Comparison of ENCODE assay signal across 9 cellular contexts in the genomic region with DNA sequence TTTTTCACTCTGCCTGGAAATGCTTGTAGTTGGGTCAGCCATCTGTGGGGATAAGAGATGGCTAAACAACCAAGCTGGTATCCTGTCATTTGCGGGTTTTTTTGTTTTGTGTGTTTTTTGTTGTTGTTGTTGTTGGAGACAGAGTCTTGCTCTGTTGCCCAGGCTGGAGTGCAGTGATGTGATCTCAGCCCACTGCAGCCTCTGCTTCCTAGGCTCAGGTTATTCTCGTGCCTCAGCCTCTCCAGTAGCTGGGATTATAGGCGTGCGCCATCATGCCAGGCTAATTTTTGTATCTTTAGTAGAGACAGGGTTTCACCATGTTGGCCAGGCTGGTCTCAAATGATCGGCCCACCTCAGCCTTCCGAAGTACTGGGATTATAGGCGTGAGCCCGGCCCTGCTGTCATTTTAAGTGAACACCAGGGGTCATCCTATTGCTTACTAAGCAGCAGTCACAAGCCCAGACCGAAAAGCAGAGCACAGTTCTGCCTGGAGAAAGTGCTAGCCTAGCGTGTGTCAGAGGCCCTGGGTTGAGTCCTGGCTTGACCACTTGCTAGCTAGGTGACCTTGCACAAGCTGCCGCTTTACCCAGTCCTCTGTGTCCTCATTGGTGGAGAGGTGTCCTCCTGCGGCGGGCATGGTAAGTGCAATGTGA. TPM values are rescaled to one million over a fixed set of nuclear protein-coding genes. Genes with fewer than 3 reads are reported as not detected.
DNase-seq lines count a peak whose midpoint lies in the region; ATAC-seq lines count a peak whose summit lies in the region.
"Had no signal": no experiment of that assay in that cellular context is flagged by ENCODE, and none has a peak within 500 bp of the region (broad histone marks: within the 10 kb centered on the region; RNA-seq: fewer than 3 reads in every experiment).

No MANE protein-coding gene starts in this region.

- ATAC-seq in central memory CD8-positive, alpha-beta T cell (replicated peaks; ENCODE audit: extremely low read depth, poor library complexity, severe bottlenecking), result no peak
- ATAC-seq in GM18909 (IDR thresholded peaks at IDR 0.05; ENCODE audit: poor library complexity, unreplicated experiment) (no peak), HG03520 (IDR thresholded peaks at IDR 0.05; ENCODE audit: unreplicated experiment) (no peak)

- H3K36me3 Mint-ChIP-seq in central memory CD8-positive, alpha-beta T cell (ENCODE audit: insufficient read depth), result peaks cover 32% of the 10 kb centered on the region

- peaks cover 69% of the 10 kb centered on the region for H3K4me1 Mint-ChIP-seq in central memory CD8-positive, alpha-beta T cell

- H3K4me3 Mint-ChIP-seq in central memory CD8-positive, alpha-beta T cell, result peak overlapping the region; percentile 46

- peak; percentile 28 for DNase-seq in A172 (ENCODE audit: low spot score)
- peak; percentile 80 for DNase-seq in ELF-1 (ENCODE audit: low read depth, low spot score)
- DNase-seq in NCI-H748 treated with DMSO at 0.1 percent for 48 hours (lab: John Stamatoyannopoulos, UW), result peak; percentile 15
- DNase-seq in central memory CD8-positive, alpha-beta T cell (ENCODE audit: low spot score in 2 of 2), result no peak
- peak; percentile 46 for DNase-seq in medulla oblongata (ENCODE audit: extremely low spot score)
- no peak for DNase-seq in NCI-H345 treated with DMSO at 0.1 percent for 48 hours (lab: John Stamatoyannopoulos, UW; ENCODE audit: unreplicated experiment)

- no peaks in the 10 kb centered on the region for H3K27me3 Mint-ChIP-seq in central memory CD8-positive, alpha-beta T cell

- H3K9me3 Mint-ChIP-seq in central memory CD8-positive, alpha-beta T cell, result no peaks in the 10 kb centered on the region

- H3K27ac Mint-ChIP-seq in central memory CD8-positive, alpha-beta T cell (ENCODE audit: low read depth), result no peak overlapping the region

RNA-seq across cellular contexts. Expression of a gene that starts 4.6 kb away (rescaled TPM):
- total RNA-seq in A172 (2014; rRNA removed; shearing (Covaris generic)), result 10.4 and 11.9 TPM in 2 replicates

RNA-seq across cellular contexts. Expression of a gene that starts 4.9 kb away (rescaled TPM):
- 39.2 and 52.7 TPM in 2 replicates for total RNA-seq in A172 (2014; rRNA removed; shearing (Covaris generic))

RNA-seq across cellular contexts. Expression of a gene that starts 43.6 kb away (rescaled TPM):
- 34.1 and 39.3 TPM in 2 replicates for total RNA-seq in A172 (2014; rRNA removed; shearing (Covaris generic))

RNA-seq across cellular contexts. Expression of a gene that starts 57.8 kb away (rescaled TPM):
- total RNA-seq in A172 (2014; rRNA removed; shearing (Covaris generic)), result not detected in 2 replicates
- total RNA-seq: aorta had no signal

RNA-seq across cellular contexts. Expression of a gene that starts 59.3 kb away (rescaled TPM):
- 19.4 and 27.7 TPM in 2 replicates for total RNA-seq in A172 (2014; rRNA removed; shearing (Covaris generic))

Comparison
In these comparisons a context has a peak if more than half of its experiments do, and no peak if none do; other contexts are left out.
1. DNase-seq: peak in A172 (single experiment), ELF-1 (single experiment), NCI-H748 treated with DMSO at 0.1 percent for 48 hours (single experiment) and medulla oblongata (single experiment); none in central memory CD8-positive, alpha-beta T cell (0 of 2) and NCI-H345 treated with DMSO at 0.1 percent for 48 hours (single experiment).